ENCODE assay signal across 8 cellular contexts in genomic region chr17:76481091-76481655, GRCh38. TPM values are rescaled to one million over a fixed set of nuclear protein-coding genes. Genes with fewer than 3 reads are reported as not detected.
DNase-seq lines count a peak whose midpoint lies in the region; ATAC-seq and TF ChIP-seq lines count a peak whose summit lies in the region.

No MANE protein-coding gene starts in this region.

- peaks cover 12% of the 10 kb centered on the region for H3K4me1 ChIP-seq in neuron (ENCODE audit: insufficient read depth, low read length)
- H3K4me1 ChIP-seq in prostate gland (replicated peaks) = no peaks in the 10 kb centered on the region
- H3K4me1 ChIP-seq in effector memory CD4-positive, alpha-beta T cell (ENCODE audit: control insufficient read depth, insufficient read depth, low read length, poor library complexity, severe bottlenecking) = no peaks in the 10 kb centered on the region

- H2AFZ ChIP-seq in neuron (ENCODE audit: low read depth, low read length) = peak overlapping the region; percentile 72

- POLR2A ChIA-PET in activated naive CD8-positive, alpha-beta T cell treated with anti-CD3 and anti-CD28 coated beads, Interleukin-2, amount 10 ng/mL, durations not matched to agents 7 days and 5 days (lab: Charles Lee) = interaction anchor here (0.5 to 2.4 kb wide), 7 partner anchors 9 to 428 kb away, joined by 3 to 22 read pairs (median 6); no protein-coding TSS in a partner anchor

- TF ChIP-seq CTCF in prostate gland (IDR thresholded peaks at IDR 0.05) = no peak

- H3K27me3 Mint-ChIP-seq in activated naive CD8-positive, alpha-beta T cell treated with anti-CD3 and anti-CD28 coated beads, Interleukin-2, amount 10 ng/mL, durations not matched to agents 7 days and 5 days = no peaks in the 10 kb centered on the region

- H3K4me3 ChIP-seq in neuron (ENCODE audit: low read length) (peak overlapping the region; percentile 5), prostate gland (no peak overlapping the region)
- no peak overlapping the region for H3K4me3 ChIP-seq in effector memory CD4-positive, alpha-beta T cell (ENCODE audit: insufficient read depth, low read depth, low read length, poor library complexity, severe bottlenecking)

- intact Hi-C loops in prostate gland (cut with DNase I) = no loop called here

- DNase-seq in activated naive CD8-positive, alpha-beta T cell treated with anti-CD3 and anti-CD28 coated beads, Interleukin-2, amount 10 ng/mL, durations not matched to agents 7 days and 5 days = peak; percentile 47
- no peak for DNase-seq in effector CD4-positive, alpha-beta T cell
- DNase-seq in prostate gland (ENCODE audit: low spot score) = no peak
- no peak for DNase-seq in mesenteric fat pad (ENCODE audit: low spot score)
- DNase-seq in effector memory CD4-positive, alpha-beta T cell = no peak

- H3K9me3 ChIP-seq in neuron (ENCODE audit: low read length) (no peaks in the 10 kb centered on the region), prostate gland (no peaks in the 10 kb centered on the region)
- H3K9me3 ChIP-seq in effector memory CD4-positive, alpha-beta T cell (ENCODE audit: control insufficient read depth, low read length) = no peaks in the 10 kb centered on the region

- H3K4me1 Mint-ChIP-seq in activated naive CD8-positive, alpha-beta T cell treated with anti-CD3 and anti-CD28 coated beads, Interleukin-2, amount 10 ng/mL, durations not matched to agents 7 days and 5 days = peaks cover 19% of the 10 kb centered on the region

- peak overlapping the region; percentile 82 for H3K27ac Mint-ChIP-seq in activated naive CD8-positive, alpha-beta T cell treated with anti-CD3 and anti-CD28 coated beads, Interleukin-2, amount 10 ng/mL, durations not matched to agents 7 days and 5 days

- H3K36me3 ChIP-seq in neuron (ENCODE audit: insufficient read depth, low read length) = no peaks in the 10 kb centered on the region
- H3K36me3 ChIP-seq in prostate gland = no peaks in the 10 kb centered on the region
- H3K36me3 ChIP-seq in effector memory CD4-positive, alpha-beta T cell (ENCODE audit: control insufficient read depth, insufficient read depth, low read length) = peaks cover 5% of the 10 kb centered on the region

- no peak for TF ChIP-seq POLR2A in prostate gland (IDR thresholded peaks at IDR 0.05)

- no peak overlapping the region for H3K27ac ChIP-seq in prostate gland
- no peak overlapping the region for H3K27ac ChIP-seq in effector memory CD4-positive, alpha-beta T cell (ENCODE audit: insufficient read depth, low read length, poor library complexity, severe bottlenecking)

- 79% methylated on average over 21 of the region's 21 CpGs for WGBS in prostate gland

- peaks cover 18% of the 10 kb centered on the region for H3K36me3 Mint-ChIP-seq in activated naive CD8-positive, alpha-beta T cell treated with anti-CD3 and anti-CD28 coated beads, Interleukin-2, amount 10 ng/mL, durations not matched to agents 7 days and 5 days

- H3K4me3 Mint-ChIP-seq in activated naive CD8-positive, alpha-beta T cell treated with anti-CD3 and anti-CD28 coated beads, Interleukin-2, amount 10 ng/mL, durations not matched to agents 7 days and 5 days = peak overlapping the region; percentile 37

- H3K27me3 ChIP-seq in neuron (ENCODE audit: insufficient read depth, low read length) (no peaks in the 10 kb centered on the region), prostate gland (replicated peaks; ENCODE audit: insufficient read depth) (no peaks in the 10 kb centered on the region)
- no peaks in the 10 kb centered on the region for H3K27me3 ChIP-seq in effector memory CD4-positive, alpha-beta T cell (replicated peaks; ENCODE audit: control insufficient read depth, insufficient read depth, low read length, poor library complexity, severe bottlenecking)

- no peaks in the 10 kb centered on the region for H3K9me3 Mint-ChIP-seq in activated naive CD8-positive, alpha-beta T cell treated with anti-CD3 and anti-CD28 coated beads, Interleukin-2, amount 10 ng/mL, durations not matched to agents 7 days and 5 days

- peak; percentile 61 for ATAC-seq in GM18907 (IDR thresholded peaks at IDR 0.05; ENCODE audit: unreplicated experiment)
- ATAC-seq in HG02973 (IDR thresholded peaks at IDR 0.05; ENCODE audit: unreplicated experiment) = peak; percentile 44
- peak; percentile 69 for ATAC-seq in activated naive CD8-positive, alpha-beta T cell treated with anti-CD3 and anti-CD28 coated beads, Interleukin-2, amount 10 ng/mL, durations not matched to agents 7 days and 5 days (ENCODE audit: low read depth)

RNA-seq across cellular contexts. Expression of gene AANAT, which starts 13.8 kb away (rescaled TPM):
- total RNA-seq in activated naive CD8-positive, alpha-beta T cell treated with anti-CD3 and anti-CD28 coated beads, Interleukin-2, amount 10 ng/mL, durations not matched to agents 7 days and 5 days = not detected
- total RNA-seq in prostate gland (not detected), mesenteric fat pad (not detected)

RNA-seq across cellular contexts. Expression of gene RHBDF2, which starts 20.1 kb away (rescaled TPM):
- 10 to 100 TPM; 65.1 to 67.2 TPM for total RNA-seq in activated naive CD8-positive, alpha-beta T cell treated with anti-CD3 and anti-CD28 coated beads, Interleukin-2, amount 10 ng/mL, durations not matched to agents 7 days and 5 days
- total RNA-seq in prostate gland (10 to 100 TPM; 29.9 to 31.1 TPM), mesenteric fat pad (52.7 TPM)

RNA-seq across cellular contexts. Expression of gene UBE2O, which starts 28.2 kb away (rescaled TPM):
- 10 to 100 TPM; 31.3 to 31.4 TPM for total RNA-seq in activated naive CD8-positive, alpha-beta T cell treated with anti-CD3 and anti-CD28 coated beads, Interleukin-2, amount 10 ng/mL, durations not matched to agents 7 days and 5 days
- total RNA-seq in prostate gland = 10 to 100 TPM; 19.9 to 39.8 TPM
- total RNA-seq in mesenteric fat pad = 20.4 TPM

RNA-seq across cellular contexts. Expression of gene CYGB, which starts 56.3 kb away (rescaled TPM):
- under 1 TPM in 1 of 2 experiments, not detected in 1; 0.37 TPM for total RNA-seq in activated naive CD8-positive, alpha-beta T cell treated with anti-CD3 and anti-CD28 coated beads, Interleukin-2, amount 10 ng/mL, durations not matched to agents 7 days and 5 days
- 10 to 100 TPM in 1 of 2 donors, 1 to 10 TPM in 1; 7.0 to 13.8 TPM for total RNA-seq in prostate gland
- total RNA-seq in mesenteric fat pad = 55.6 TPM

RNA-seq across cellular contexts. Expression of gene PRCD, which starts 58.7 kb away (rescaled TPM):
- 1 to 10 TPM in 1 of 2 experiments, under 1 TPM in 1; 0.78 to 1.1 TPM for total RNA-seq in activated naive CD8-positive, alpha-beta T cell treated with anti-CD3 and anti-CD28 coated beads, Interleukin-2, amount 10 ng/mL, durations not matched to agents 7 days and 5 days
- total RNA-seq in prostate gland = under 1 TPM; 0.36 to 0.85 TPM
- total RNA-seq in mesenteric fat pad = 5.4 TPM
